ENCODE assay signal across 1 cellular context in genomic region chr19:4713384-4713951, GRCh38.
A peak's percentile ranks its signal among the peaks of the same experiment; 100 is the strongest.
TF ChIP-seq lines count a peak whose summit lies in the region.

No MANE protein-coding gene starts in this region.

TF ChIP-seq in A549, 52 proteins besides CTCF, POLR2A, EP300 and RAD21:
- TF ChIP-seq HOXB5 (CRISPR knock-in tag; IDR thresholded peaks at IDR 0.05): no peak
- TF ChIP-seq ESRRA (IDR thresholded peaks at IDR 0.05; ENCODE audit: borderline replicate concordance, low read length): no peak
- no peak for TF ChIP-seq NFE2L2 (conservative IDR thresholded peaks at IDR 0.05; ENCODE audit: low read length)
- TF ChIP-seq, protein P1, sequence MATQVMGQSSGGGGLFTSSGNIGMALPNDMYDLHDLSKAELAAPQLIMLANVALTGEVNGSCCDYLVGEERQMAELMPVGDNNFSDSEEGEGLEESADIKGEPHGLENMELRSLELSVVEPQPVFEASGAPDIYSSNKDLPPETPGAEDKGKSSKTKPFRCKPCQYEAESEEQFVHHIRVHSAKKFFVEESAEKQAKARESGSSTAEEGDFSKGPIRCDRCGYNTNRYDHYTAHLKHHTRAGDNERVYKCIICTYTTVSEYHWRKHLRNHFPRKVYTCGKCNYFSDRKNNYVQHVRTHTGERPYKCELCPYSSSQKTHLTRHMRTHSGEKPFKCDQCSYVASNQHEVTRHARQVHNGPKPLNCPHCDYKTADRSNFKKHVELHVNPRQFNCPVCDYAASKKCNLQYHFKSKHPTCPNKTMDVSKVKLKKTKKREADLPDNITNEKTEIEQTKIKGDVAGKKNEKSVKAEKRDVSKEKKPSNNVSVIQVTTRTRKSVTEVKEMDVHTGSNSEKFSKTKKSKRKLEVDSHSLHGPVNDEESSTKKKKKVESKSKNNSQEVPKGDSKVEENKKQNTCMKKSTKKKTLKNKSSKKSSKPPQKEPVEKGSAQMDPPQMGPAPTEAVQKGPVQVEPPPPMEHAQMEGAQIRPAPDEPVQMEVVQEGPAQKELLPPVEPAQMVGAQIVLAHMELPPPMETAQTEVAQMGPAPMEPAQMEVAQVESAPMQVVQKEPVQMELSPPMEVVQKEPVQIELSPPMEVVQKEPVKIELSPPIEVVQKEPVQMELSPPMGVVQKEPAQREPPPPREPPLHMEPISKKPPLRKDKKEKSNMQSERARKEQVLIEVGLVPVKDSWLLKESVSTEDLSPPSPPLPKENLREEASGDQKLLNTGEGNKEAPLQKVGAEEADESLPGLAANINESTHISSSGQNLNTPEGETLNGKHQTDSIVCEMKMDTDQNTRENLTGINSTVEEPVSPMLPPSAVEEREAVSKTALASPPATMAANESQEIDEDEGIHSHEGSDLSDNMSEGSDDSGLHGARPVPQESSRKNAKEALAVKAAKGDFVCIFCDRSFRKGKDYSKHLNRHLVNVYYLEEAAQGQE (IDR thresholded peaks at IDR 0.05): no peak
- peak; percentile 58; the same call in 1 of the 2 replicates for TF ChIP-seq GATA3 (IDR thresholded peaks at IDR 0.05; ENCODE audit: borderline replicate concordance)
- no peak for TF ChIP-seq CBX2 (IDR thresholded peaks at IDR 0.05; ENCODE audit: borderline replicate concordance, low read depth)
- TF ChIP-seq BHLHE40 (IDR thresholded peaks at IDR 0.05; ENCODE audit: low read depth, low read length): 0 out of 2 replicates have a peak, but pooled peaks have one; percentile 0
- TF ChIP-seq, protein P2, sequence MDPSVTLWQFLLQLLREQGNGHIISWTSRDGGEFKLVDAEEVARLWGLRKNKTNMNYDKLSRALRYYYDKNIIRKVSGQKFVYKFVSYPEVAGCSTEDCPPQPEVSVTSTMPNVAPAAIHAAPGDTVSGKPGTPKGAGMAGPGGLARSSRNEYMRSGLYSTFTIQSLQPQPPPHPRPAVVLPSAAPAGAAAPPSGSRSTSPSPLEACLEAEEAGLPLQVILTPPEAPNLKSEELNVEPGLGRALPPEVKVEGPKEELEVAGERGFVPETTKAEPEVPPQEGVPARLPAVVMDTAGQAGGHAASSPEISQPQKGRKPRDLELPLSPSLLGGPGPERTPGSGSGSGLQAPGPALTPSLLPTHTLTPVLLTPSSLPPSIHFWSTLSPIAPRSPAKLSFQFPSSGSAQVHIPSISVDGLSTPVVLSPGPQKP (IDR thresholded peaks at IDR 0.05; ENCODE audit: low read depth, low read length): no peak
- TF ChIP-seq, protein P3, sequence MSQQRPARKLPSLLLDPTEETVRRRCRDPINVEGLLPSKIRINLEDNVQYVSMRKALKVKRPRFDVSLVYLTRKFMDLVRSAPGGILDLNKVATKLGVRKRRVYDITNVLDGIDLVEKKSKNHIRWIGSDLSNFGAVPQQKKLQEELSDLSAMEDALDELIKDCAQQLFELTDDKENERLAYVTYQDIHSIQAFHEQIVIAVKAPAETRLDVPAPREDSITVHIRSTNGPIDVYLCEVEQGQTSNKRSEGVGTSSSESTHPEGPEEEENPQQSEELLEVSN (IDR thresholded peaks at IDR 0.05; ENCODE audit: borderline replicate concordance, low read depth): 0 out of 2 replicates have a peak, but pooled peaks have one; percentile 55
- no peak for TF ChIP-seq FOXS1 (CRISPR knock-in tag; IDR thresholded peaks at IDR 0.05)
- no peak for TF ChIP-seq MAFK (IDR thresholded peaks at IDR 0.05; ENCODE audit: partially characterized antibody)
- no peak for TF ChIP-seq CHD4 (IDR thresholded peaks at IDR 0.05; ENCODE audit: borderline replicate concordance)
- TF ChIP-seq FOSL2 (IDR thresholded peaks at IDR 0.05): peak; percentile 46; the same call in 1 of the 2 replicates
- peak; percentile 92 for TF ChIP-seq FOSL2 (CRISPR knock-in tag; IDR thresholded peaks at IDR 0.05)
- TF ChIP-seq SREBF2 (IDR thresholded peaks at IDR 0.05): no peak
- no peak for TF ChIP-seq ZSCAN20 (CRISPR knock-in tag; IDR thresholded peaks at IDR 0.05)
- no peak for TF ChIP-seq EHMT2 (IDR thresholded peaks at IDR 0.05; ENCODE audit: low read depth)
- no peak for TF ChIP-seq NR3C1 (IDR thresholded peaks at IDR 0.05)
- TF ChIP-seq EHF (CRISPR knock-in tag; IDR thresholded peaks at IDR 0.05): no peak
- TF ChIP-seq PHF8 (IDR thresholded peaks at IDR 0.05; ENCODE audit: borderline replicate concordance, low read depth): no peak
- no peak for TF ChIP-seq HEYL (CRISPR knock-in tag; IDR thresholded peaks at IDR 0.05)
- TF ChIP-seq RFX5 (IDR thresholded peaks at IDR 0.05): 0 out of 2 replicates have a peak, but pooled peaks have one; percentile 11
- TF ChIP-seq NPAS2 (CRISPR knock-in tag; IDR thresholded peaks at IDR 0.05; ENCODE audit: borderline replicate concordance): no peak
- no peak for TF ChIP-seq FOSB (CRISPR knock-in tag; IDR thresholded peaks at IDR 0.05)
- no peak for TF ChIP-seq ZNF302 (CRISPR knock-in tag; IDR thresholded peaks at IDR 0.05)
- no peak for TF ChIP-seq KDM1A (IDR thresholded peaks at IDR 0.05; ENCODE audit: low read depth)
- no peak for TF ChIP-seq RNF2 (IDR thresholded peaks at IDR 0.05; ENCODE audit: borderline replicate concordance, low read depth)
- no peak for TF ChIP-seq RARB (CRISPR knock-in tag; IDR thresholded peaks at IDR 0.05)
- TF ChIP-seq CEBPB (IDR thresholded peaks at IDR 0.05): no peak
- TF ChIP-seq HOXA7 (CRISPR knock-in tag; IDR thresholded peaks at IDR 0.05): no peak
- no peak for TF ChIP-seq ZFP36 (IDR thresholded peaks at IDR 0.05; ENCODE audit: borderline replicate concordance, partially characterized antibody)
- peak; percentile 75; the same call in 1 of the 2 replicates for TF ChIP-seq ATOH8 (CRISPR knock-in tag; IDR thresholded peaks at IDR 0.05; ENCODE audit: low read depth)
- no peak for TF ChIP-seq HMGXB4 (CRISPR knock-in tag; IDR thresholded peaks at IDR 0.05; ENCODE audit: borderline replicate concordance)
- no peak for TF ChIP-seq CBX8 (IDR thresholded peaks at IDR 0.05)
- no peak for TF ChIP-seq HOXB13 (CRISPR knock-in tag; IDR thresholded peaks at IDR 0.05; ENCODE audit: low read depth)
- TF ChIP-seq, protein P4, sequence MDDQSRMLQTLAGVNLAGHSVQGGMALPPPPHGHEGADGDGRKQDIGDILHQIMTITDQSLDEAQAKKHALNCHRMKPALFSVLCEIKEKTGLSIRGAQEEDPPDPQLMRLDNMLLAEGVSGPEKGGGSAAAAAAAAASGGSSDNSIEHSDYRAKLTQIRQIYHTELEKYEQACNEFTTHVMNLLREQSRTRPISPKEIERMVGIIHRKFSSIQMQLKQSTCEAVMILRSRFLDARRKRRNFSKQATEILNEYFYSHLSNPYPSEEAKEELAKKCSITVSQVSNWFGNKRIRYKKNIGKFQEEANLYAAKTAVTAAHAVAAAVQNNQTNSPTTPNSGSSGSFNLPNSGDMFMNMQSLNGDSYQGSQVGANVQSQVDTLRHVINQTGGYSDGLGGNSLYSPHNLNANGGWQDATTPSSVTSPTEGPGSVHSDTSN (IDR thresholded peaks at IDR 0.05): no peak
- TF ChIP-seq RCOR1 (IDR thresholded peaks at IDR 0.05; ENCODE audit: low read depth, low read length): no peak
- TF ChIP-seq MAX (IDR thresholded peaks at IDR 0.05): peak; percentile 89
- TF ChIP-seq HDAC2 (IDR thresholded peaks at IDR 0.05): no peak
- TF ChIP-seq MAZ (IDR thresholded peaks at IDR 0.05; ENCODE audit: borderline replicate concordance, low read depth, low read length): no peak
- no peak for TF ChIP-seq POLR2AphosphoS2 (conservative IDR thresholded peaks at IDR 0.05; ENCODE audit: low read length)
- TF ChIP-seq KDM5A (IDR thresholded peaks at IDR 0.05): no peak
- TF ChIP-seq TFCP2L1 (CRISPR knock-in tag; IDR thresholded peaks at IDR 0.05): no peak
- no peak for TF ChIP-seq HES2 (IDR thresholded peaks at IDR 0.05)
- no peak for TF ChIP-seq SMC3 (IDR thresholded peaks at IDR 0.05)
- peak in 1 of 2 experiments; percentile 40; a peak in 1 of 5 replicates for TF ChIP-seq JUN (IDR thresholded peaks at IDR 0.05)
- no peak for TF ChIP-seq CHD2 (IDR thresholded peaks at IDR 0.05; ENCODE audit: low read length, partially characterized antibody)
- TF ChIP-seq JUNB (IDR thresholded peaks at IDR 0.05): 0 out of 2 replicates have a peak, but pooled peaks have one; percentile 29
- TF ChIP-seq MYC (IDR thresholded peaks at IDR 0.05; ENCODE audit: borderline replicate concordance, low read length): no peak
- no peak for TF ChIP-seq BCL3 (IDR thresholded peaks at IDR 0.05)
- TF ChIP-seq TP53 (CRISPR knock-in tag; IDR thresholded peaks at IDR 0.05): no peak
- TF ChIP-seq ZC3H11A (IDR thresholded peaks at IDR 0.05): no peak
- peak; percentile 73 for TF ChIP-seq USF2 (IDR thresholded peaks at IDR 0.05)
TF ChIP-seq in A549: peak in this region for 10.
